8 cellular contexts compared by ENCODE assay signal in genomic region chr4:182449186-182449880, GRCh38.
DNase-seq lines count a peak whose midpoint lies in the region; ATAC-seq lines count a peak whose summit lies in the region.

No MANE protein-coding gene starts in this region.

- no peak for ATAC-seq in activated T-cell treated with anti-CD3 and anti-CD28 coated beads, Interleukin-2, amount 50 U/mL, for 4 hours
- no peak for ATAC-seq in aorta (ENCODE audit: low FRiP score)
- no peak for ATAC-seq in GM21360 (IDR thresholded peaks at IDR 0.05; ENCODE audit: unreplicated experiment)

- DNase-seq in activated T-cell treated with anti-CD3 and anti-CD28 coated beads, Interleukin-2, amount 50 U/mL, for 4 hours = no peak
- DNase-seq in activated T-cell treated with anti-CD3 and anti-CD28 coated beads for 4 hours = no peak
- DNase-seq in NCI-H226 = peak; percentile 11
- DNase-seq in dermis blood vessel endothelial cell = peak; percentile 7
- DNase-seq in midbrain (lab: John Stamatoyannopoulos, UW) = peak; percentile 49
- no peak for DNase-seq in aorta
- no peak for DNase-seq in NOMO-1 treated with dmso at 0.1 percent for 144 hours (lab: John Stamatoyannopoulos, UW; ENCODE audit: unreplicated experiment)

- H3K4me3 Mint-ChIP-seq in activated T-cell treated with anti-CD3 and anti-CD28 coated beads, Interleukin-2, amount 50 U/mL, for 4 hours = peak overlapping the region; percentile 73

- 2 to 3% methylated on average over 21 to 34 of the region's 34 CpGs for WGBS in aorta, 2 donors

- H3K27ac ChIP-seq in aorta (ENCODE audit: low read depth in 1 of 2, low read length in 2 of 2) = no peak overlapping the region

- H3K27me3 Mint-ChIP-seq in activated T-cell treated with anti-CD3 and anti-CD28 coated beads, Interleukin-2, amount 50 U/mL, for 4 hours (ENCODE audit: low read depth) = peaks cover 58% of the 10 kb centered on the region

- no peaks in the 10 kb centered on the region for H3K36me3 ChIP-seq in aorta (ENCODE audit: control insufficient read depth in 1 of 2, insufficient read depth in 2 of 2, low read length in 1 of 2)

- peaks cover 18% of the 10 kb centered on the region for H3K4me1 Mint-ChIP-seq in activated T-cell treated with anti-CD3 and anti-CD28 coated beads, Interleukin-2, amount 50 U/mL, for 4 hours (ENCODE audit: low read depth)

- H3K27me3 ChIP-seq in aorta (ENCODE audit: control insufficient read depth in 1 of 2, insufficient read depth in 2 of 2, low read length in 1 of 2) = no peaks in the 10 kb centered on the region

- H3K4me1 ChIP-seq in aorta (ENCODE audit: control insufficient read depth in 1 of 2, insufficient read depth in 2 of 2, low read length in 2 of 2) = no peaks in the 10 kb centered on the region

- peak overlapping the region; percentile 63 to 76 for H3K4me3 ChIP-seq in aorta (ENCODE audit: low read length in 2 of 2)

- no peaks in the 10 kb centered on the region for H3K36me3 Mint-ChIP-seq in activated T-cell treated with anti-CD3 and anti-CD28 coated beads, Interleukin-2, amount 50 U/mL, for 4 hours (ENCODE audit: insufficient read depth)

- H3K9me3 Mint-ChIP-seq in activated T-cell treated with anti-CD3 and anti-CD28 coated beads, Interleukin-2, amount 50 U/mL, for 4 hours = no peaks in the 10 kb centered on the region

- intact Hi-C loops in aorta (cut with DNase I) = no loop called here

- no peaks in the 10 kb centered on the region for H3K9me3 ChIP-seq in aorta (ENCODE audit: control insufficient read depth, low read length)

Comparison
In these comparisons a context has a peak if more than half of its experiments do, and no peak if none do; other contexts are left out.
1. DNase-seq: peak in NCI-H226 (single experiment), dermis blood vessel endothelial cell (single experiment) and midbrain (single experiment); none in activated T-cell treated with anti-CD3 and anti-CD28 coated beads, Interleukin-2, amount 50 U/mL, for 4 hours (single experiment), activated T-cell treated with anti-CD3 and anti-CD28 coated beads for 4 hours (single experiment), aorta (0 of 2) and NOMO-1 treated with dmso at 0.1 percent for 144 hours (single experiment).